ENCODE assay signal across 29 cellular contexts in genomic region chr16:12011565-12011964, GRCh38. TPM values are rescaled to one million over a fixed set of nuclear protein-coding genes. Genes with fewer than 3 reads are reported as not detected.
DNase-seq lines count a peak whose midpoint lies in the region; ATAC-seq and TF ChIP-seq lines count a peak whose summit lies in the region.
"Had no signal": no experiment of that assay in that cellular context is flagged by ENCODE, and none has a peak within 500 bp of the region (broad histone marks: within the 10 kb centered on the region; RNA-seq: fewer than 3 reads in every experiment).

No MANE protein-coding gene starts in this region.

- peaks cover 29% of the 10 kb centered on the region for H3K4me1 Mint-ChIP-seq in CD4-positive, alpha-beta T cell (ENCODE audit: low read depth)
- H3K4me1 Mint-ChIP-seq in stimulated activated naive B cell treated with anti-CD40 and anti-IgM and Interleukin-4, amounts not matched to agents 10 μg/mL and 1 μg/mL and 100 μg/mL, for 72 hours, result peaks cover 30 to 62% of the 10 kb centered on the region in 2 donors
- H3K4me1 Mint-ChIP-seq: activated CD8-positive, alpha-beta memory T cell treated with anti-CD3 and anti-CD28 coated beads, Interleukin-2, amount 10 ng/mL, durations not matched to agents 7 days and 5 days; GM23338; nephron had no signal

- CTCF ChIA-PET in CD4-positive, alpha-beta T cell (lab: Charles Lee), result no interaction called here

- H3K36me3 Mint-ChIP-seq in CD4-positive, alpha-beta T cell (ENCODE audit: low read depth), result peaks cover 8% of the 10 kb centered on the region
- peaks cover 44 to 51% of the 10 kb centered on the region in 2 donors for H3K36me3 Mint-ChIP-seq in stimulated activated naive B cell treated with anti-CD40 and anti-IgM and Interleukin-4, amounts not matched to agents 10 μg/mL and 1 μg/mL and 100 μg/mL, for 72 hours
- H3K36me3 Mint-ChIP-seq: activated CD8-positive, alpha-beta memory T cell treated with anti-CD3 and anti-CD28 coated beads, Interleukin-2, amount 10 ng/mL, durations not matched to agents 7 days and 5 days had no signal

- no peaks in the 10 kb centered on the region for H3K9me3 Mint-ChIP-seq in CD4-positive, alpha-beta T cell
- no peaks in the 10 kb centered on the region for H3K9me3 Mint-ChIP-seq in stimulated activated naive B cell treated with anti-CD40 and anti-IgM and Interleukin-4, amounts not matched to agents 10 μg/mL and 1 μg/mL and 100 μg/mL, for 72 hours
- H3K9me3 Mint-ChIP-seq: activated T-cell treated with anti-CD3 and anti-CD28 coated beads, Interleukin-2, amount 50 U/mL, for 4 hours; GM23338; HFFc6; nephron; stimulated activated naive CD8-positive, alpha-beta T cell treated with anti-CD3 and anti-CD28 coated beads, Interleukin-15, Interleukin-2, amounts not matched to agents 100 ng/mL and 50 ng/mL, for 24 hours had no signal

- no peaks in the 10 kb centered on the region for H3K9me3 ChIP-seq in CD4-positive, alpha-beta T cell (ENCODE audit: control insufficient read depth, low read length)
- no peaks in the 10 kb centered on the region for H3K9me3 ChIP-seq in lower lobe of right lung
- H3K9me3 ChIP-seq: thoracic aorta had no signal

- H3K27ac ChIP-seq in CD4-positive, alpha-beta T cell (ENCODE audit: low read depth, low read length), result no peak overlapping the region
- peak overlapping the region; percentile 11 for H3K27ac ChIP-seq in lower lobe of right lung

- ATAC-seq in CD4-positive, alpha-beta T cell (ENCODE audit: poor library complexity), result no peak
- ATAC-seq in lower lobe of right lung (no peak), GM18909 (IDR thresholded peaks at IDR 0.05; ENCODE audit: poor library complexity, unreplicated experiment) (no peak)
- no peak for ATAC-seq in stimulated activated naive B cell treated with anti-CD40 and anti-IgM and Interleukin-4, amounts not matched to agents 10 μg/mL and 1 μg/mL and 100 μg/mL, for 72 hours (replicated peaks)
- ATAC-seq: activated CD4-positive, CD25-positive, alpha-beta regulatory T cell treated with anti-CD3 and anti-CD28 coated beads, Interleukin-2, amount 50 U/mL, for 24 hours; activated CD8-positive, alpha-beta memory T cell treated with anti-CD3 and anti-CD28 coated beads, Interleukin-2, amount 10 ng/mL, durations not matched to agents 7 days and 5 days; activated T-cell treated with anti-CD3 and anti-CD28 coated beads, Interleukin-2, amount 50 U/mL, for 4 hours; GM23338 had no signal

- no peak for DNase-seq in CD4-positive, alpha-beta T cell
- DNase-seq in NCI-H524 treated with DMSO at 0.1 percent for 48 hours (lab: John Stamatoyannopoulos, UW), result peak; percentile 13
- DNase-seq in lower lobe of right lung, result no peak
- no peak for DNase-seq in stimulated activated naive B cell treated with anti-CD40 and anti-IgM and Interleukin-4, amounts not matched to agents 10 μg/mL and 1 μg/mL and 100 μg/mL, for 72 hours
- DNase-seq in SHP77 (lab: John Stamatoyannopoulos, UW), result no peak
- no peak for DNase-seq in activated CD4-positive, CD25-positive, alpha-beta regulatory T cell (lab: John Stamatoyannopoulos, UW)
- DNase-seq: ACHN; activated CD4-positive, alpha-beta T cell treated with anti-CD3 and anti-CD28 coated beads, Interleukin-2, amount 50 U/mL, for 4 hours; activated CD8-positive, alpha-beta memory T cell treated with anti-CD3 and anti-CD28 coated beads, Interleukin-2, amount 10 ng/mL, durations not matched to agents 7 days and 5 days; activated T-cell treated with anti-CD3 and anti-CD28 coated beads, Interleukin-2, amount 50 U/mL, for 4 hours; central memory CD4-positive, alpha-beta T cell; COR-L47; DMS79 treated with DMSO at 0.1 percent for 48 hours; GDM1; HFFc6; kidney; NCI-H1092; NCI-H1694; NK-92 treated with Interleukin-12 subunit alpha and Interleukin-12 subunit beta, amount 100 ng/mL, for 24 hours had no signal

- intact Hi-C loops in CD4-positive, alpha-beta T cell (cut with DNase I, micrococcal nuclease), result no loop called here
- intact Hi-C loops in lower lobe of right lung (cut with DNase I), result no loop called here

- no peak for TF ChIP-seq CTCF in CD4-positive, alpha-beta T cell (IDR thresholded peaks at IDR 0.05)
- TF ChIP-seq CTCF in lower lobe of right lung (IDR thresholded peaks at IDR 0.05), result no peak

- no peak overlapping the region for H3K4me3 ChIP-seq in lower lobe of right lung
- H3K4me3 ChIP-seq: GM23338, thoracic aorta had no signal

- H3K27ac Mint-ChIP-seq in CD4-positive, alpha-beta T cell, result peak overlapping the region; percentile 86
- peak overlapping the region; percentile 84 for H3K27ac Mint-ChIP-seq in stimulated activated naive B cell treated with anti-CD40 and anti-IgM and Interleukin-4, amounts not matched to agents 10 μg/mL and 1 μg/mL and 100 μg/mL, for 72 hours
- H3K27ac Mint-ChIP-seq: activated CD8-positive, alpha-beta memory T cell treated with anti-CD3 and anti-CD28 coated beads, Interleukin-2, amount 10 ng/mL, durations not matched to agents 7 days and 5 days; GM23338; HFFc6 had no signal

- POLR2A ChIA-PET in CD4-positive, alpha-beta T cell (lab: Charles Lee), result interaction anchor here (0.6 kb wide), 1 partner anchor 64 kb away, joined by 3 read pairs; no protein-coding TSS in a partner anchor

- H3K27me3 Mint-ChIP-seq in CD4-positive, alpha-beta T cell, result no peaks in the 10 kb centered on the region
- H3K27me3 Mint-ChIP-seq in stimulated activated naive B cell treated with anti-CD40 and anti-IgM and Interleukin-4, amounts not matched to agents 10 μg/mL and 1 μg/mL and 100 μg/mL, for 72 hours, result no peaks in the 10 kb centered on the region
- H3K27me3 Mint-ChIP-seq: activated CD8-positive, alpha-beta memory T cell treated with anti-CD3 and anti-CD28 coated beads, Interleukin-2, amount 10 ng/mL, durations not matched to agents 7 days and 5 days; stimulated activated naive CD8-positive, alpha-beta T cell treated with anti-CD3 and anti-CD28 coated beads, Interleukin-15, Interleukin-2, amounts not matched to agents 100 ng/mL and 50 ng/mL, for 24 hours had no signal

- no peaks in the 10 kb centered on the region for H3K27me3 ChIP-seq in CD4-positive, alpha-beta T cell (ENCODE audit: control insufficient read depth, insufficient read depth, low read length)
- no peaks in the 10 kb centered on the region for H3K27me3 ChIP-seq in lower lobe of right lung (ENCODE audit: low read depth)

- peaks cover 4% of the 10 kb centered on the region for H3K36me3 ChIP-seq in lower lobe of right lung
- H3K36me3 ChIP-seq: thoracic aorta had no signal

- H3K4me3 Mint-ChIP-seq in CD4-positive, alpha-beta T cell, result no peak overlapping the region
- H3K4me3 Mint-ChIP-seq in stimulated activated naive B cell treated with anti-CD40 and anti-IgM and Interleukin-4, amounts not matched to agents 10 μg/mL and 1 μg/mL and 100 μg/mL, for 72 hours, result no peak overlapping the region
- H3K4me3 Mint-ChIP-seq: activated CD8-positive, alpha-beta memory T cell treated with anti-CD3 and anti-CD28 coated beads, Interleukin-2, amount 10 ng/mL, durations not matched to agents 7 days and 5 days; activated T-cell treated with anti-CD3 and anti-CD28 coated beads, Interleukin-2, amount 50 U/mL, for 4 hours; GM23338; HFFc6; nephron; stimulated activated naive CD8-positive, alpha-beta T cell treated with anti-CD3 and anti-CD28 coated beads, Interleukin-15, Interleukin-2, amounts not matched to agents 100 ng/mL and 50 ng/mL, for 24 hours had no signal

- H3K4me1 ChIP-seq in lower lobe of right lung, result no peaks in the 10 kb centered on the region

RNA-seq across cellular contexts. Expression of gene SNX29, which starts 35.0 kb away (rescaled TPM):
- total RNA-seq in CD4-positive, alpha-beta T cell, result 10 to 100 TPM; 26.7 to 27.4 TPM
- 48.6 TPM for total RNA-seq in lower lobe of right lung

RNA-seq across cellular contexts. Expression of gene TNFRSF17, which starts 46.6 kb away (rescaled TPM):
- total RNA-seq in CD4-positive, alpha-beta T cell, result not detected
- 1.4 TPM for total RNA-seq in lower lobe of right lung
- total RNA-seq: activated CD8-positive, alpha-beta memory T cell treated with anti-CD3 and anti-CD28 coated beads, Interleukin-2, amount 10 ng/mL, durations not matched to agents 7 days and 5 days; activated T-cell treated with anti-CD3 and anti-CD28 coated beads, Interleukin-2, amount 50 U/mL, for 4 hours; GM23338; HT1080; NCI-H460; skeletal muscle tissue; T-helper 1 cell treated with Interleukin-12 subunit alpha and Interleukin-12 subunit beta and Interleukin-4 antibody, amounts not matched to agents 30 ng/mL and 1 ng/mL, for 36 hours; thoracic aorta had no signal
